ENCODE assay signal across 11 cellular contexts in genomic region chr18:52991246-52991645, GRCh38.
"Had no signal": no experiment of that assay in that cellular context is flagged by ENCODE, and none has a peak within 500 bp of the region (broad histone marks: within the 10 kb centered on the region; RNA-seq: fewer than 3 reads in every experiment).

No MANE protein-coding gene starts in this region.

- H3K27ac Mint-ChIP-seq: GM23338, H9, HFFc6 had no signal

- ATAC-seq: HCT116 had no signal

- H3K4me3 Mint-ChIP-seq: GM23338, H9, HFFc6 had no signal

- H3K36me3 ChIP-seq: HAP-1 had no signal

- DNase-seq: GM23248, GOT3, H7, HCEC 1CT, HFFc6 had no signal

- H3K9ac ChIP-seq: GM23248 had no signal

- H3K4me1 ChIP-seq: HAP-1 had no signal

- H3K4me3 ChIP-seq: GM23248, GM23338, HAP-1 had no signal

- H3K27ac ChIP-seq: GM23248 had no signal

- H3K9me3 ChIP-seq: HAP-1 had no signal

- H3K4me2 ChIP-seq: GM23338 had no signal

- H2AFZ ChIP-seq: GM23248, GM23338 had no signal

- FAIRE-seq: H1, H54 had no signal
